22 cellular contexts compared by ENCODE assay signal in the genomic region with DNA sequence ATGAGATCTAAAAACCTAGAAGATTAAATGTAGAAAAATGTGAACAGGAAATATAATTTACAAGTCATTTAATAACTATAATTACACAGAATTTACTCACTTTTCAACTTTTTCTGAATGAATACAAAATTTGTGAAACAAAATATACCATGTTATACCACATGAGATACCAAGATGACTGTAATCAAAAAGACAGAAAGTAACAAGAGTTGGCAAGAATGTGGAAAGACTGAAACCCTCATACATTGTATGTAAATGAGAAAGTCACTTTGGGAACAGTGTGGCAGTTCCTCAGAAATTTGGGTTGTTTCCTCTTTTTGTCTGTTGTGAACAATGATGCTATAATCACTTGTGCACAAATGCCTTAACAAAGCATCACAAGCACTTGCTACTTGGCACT.
A peak's percentile ranks its signal among the peaks of the same experiment; 100 is the strongest.
DNase-seq lines count a peak whose midpoint lies in the region; ATAC-seq and TF ChIP-seq lines count a peak whose summit lies in the region.
"Had no signal": no experiment of that assay in that cellular context is flagged by ENCODE, and none has a peak within 500 bp of the region (broad histone marks: within the 10 kb centered on the region; RNA-seq: fewer than 3 reads in every experiment).

No MANE protein-coding gene starts in this region.

- no peaks in the 10 kb centered on the region for H3K9me3 Mint-ChIP-seq in MCF 10A (ENCODE audit: unreplicated experiment)

- no peak overlapping the region for H3K4me3 Mint-ChIP-seq in MCF 10A (ENCODE audit: unreplicated experiment)
- H3K4me3 Mint-ChIP-seq: immature natural killer cell had no signal

- no peak overlapping the region for H3K27ac Mint-ChIP-seq in MCF 10A (ENCODE audit: low read depth, unreplicated experiment)
- H3K27ac Mint-ChIP-seq: immature natural killer cell had no signal

- POLR2A ChIA-PET in MCF 10A (lab: Yijun Ruan, JAX), result no interaction called here

- DNase-seq in GM12865 (ENCODE audit: low read depth) (peak; percentile 37), middle frontal gyrus (ENCODE audit: extremely low spot score, low spot score) (no peak), MCF 10A (ENCODE audit: unreplicated experiment) (no peak), cerebellar nuclear complex (lab: John Stamatoyannopoulos, UW) (no peak)
- DNase-seq: activated CD4-positive, alpha-beta T cell treated with anti-CD3 and anti-CD28 coated beads for 1 hour; activated effector memory CD4-positive, alpha-beta T cell treated with anti-CD3 and anti-CD28 coated beads, Interleukin-2, amount 50 U/mL, for 16 hours; amniotic stem cell; C1 segment of cervical spinal cord; DMS153; effector CD8-positive, alpha-beta T cell; immature natural killer cell; lower lobe of right lung; NCI-H1694; NCI-H510A; right lobe of liver; SJCRH30; stimulated activated CD4-positive, alpha-beta T cell treated with anti-CD3 and anti-CD28 coated beads, Interleukin-1b, Interleukin-23, amount 100 ng/mL, for 48 hours; T-helper 9 cell had no signal

- H3K36me3 Mint-ChIP-seq in MCF 10A (ENCODE audit: insufficient read depth, unreplicated experiment), result no peaks in the 10 kb centered on the region
- H3K36me3 Mint-ChIP-seq: immature natural killer cell had no signal

- ATAC-seq in GM18909 (IDR thresholded peaks at IDR 0.05; ENCODE audit: poor library complexity, unreplicated experiment) (peak; percentile 43), HG02610 (IDR thresholded peaks at IDR 0.05; ENCODE audit: unreplicated experiment) (peak; percentile 85), HG03442 (IDR thresholded peaks at IDR 0.05; ENCODE audit: unreplicated experiment) (peak; percentile 75), HG03159 (IDR thresholded peaks at IDR 0.05; ENCODE audit: unreplicated experiment) (no peak)
- ATAC-seq: lower lobe of right lung, right lobe of liver had no signal

- CTCF ChIA-PET in MCF 10A (lab: Yijun Ruan, JAX), result no interaction called here

- intact Hi-C loops in MCF 10A (cut with micrococcal nuclease), result no loop called here

- H3K27me3 Mint-ChIP-seq in MCF 10A (ENCODE audit: insufficient read depth, unreplicated experiment), result no peaks in the 10 kb centered on the region

- no peak for TF ChIP-seq CTCF in GM12865 (IDR thresholded peaks at IDR 0.05; ENCODE audit: insufficient read depth, low read depth, low read length, missing control alignments)
- TF ChIP-seq CTCF in MCF 10A (IDR thresholded peaks at IDR 0.05; ENCODE audit: unreplicated experiment), result no peak

- no peak overlapping the region for H3K4me3 ChIP-seq in GM12865 (ENCODE audit: low read depth, low read length)
- H3K4me3 ChIP-seq: lower lobe of right lung, right lobe of liver, SJCRH30 had no signal

- no TSS peak for BruUV-seq in MCF 10A (replicated peaks; lab: Mats Ljungman, UMichigan)

- H3K4me1 Mint-ChIP-seq in MCF 10A (ENCODE audit: insufficient read depth, unreplicated experiment), result no peaks in the 10 kb centered on the region
- H3K4me1 Mint-ChIP-seq: immature natural killer cell had no signal
